8 cellular contexts compared by ENCODE assay signal in genomic region chr15:26260517-26261133, GRCh38.
DNase-seq lines count a peak whose midpoint lies in the region; ATAC-seq and TF ChIP-seq lines count a peak whose summit lies in the region.

No MANE protein-coding gene starts in this region.

- H3K4me3 Mint-ChIP-seq in activated T-cell treated with anti-CD3 and anti-CD28 coated beads, Interleukin-2, amount 50 U/mL, for 4 hours = no peak overlapping the region

- no peaks in the 10 kb centered on the region for H3K79me2 ChIP-seq in hepatocyte

- H3K36me3 Mint-ChIP-seq in activated T-cell treated with anti-CD3 and anti-CD28 coated beads, Interleukin-2, amount 50 U/mL, for 4 hours (ENCODE audit: insufficient read depth) = no peaks in the 10 kb centered on the region

- no peaks in the 10 kb centered on the region for H3K9me3 Mint-ChIP-seq in activated T-cell treated with anti-CD3 and anti-CD28 coated beads, Interleukin-2, amount 50 U/mL, for 4 hours

- no peaks in the 10 kb centered on the region for H3K4me1 Mint-ChIP-seq in activated T-cell treated with anti-CD3 and anti-CD28 coated beads, Interleukin-2, amount 50 U/mL, for 4 hours (ENCODE audit: low read depth)

- peak in 1 of 2 donors; percentile 58 for ATAC-seq in activated T-cell treated with anti-CD3 and anti-CD28 coated beads, Interleukin-2, amount 50 U/mL, for 4 hours
- ATAC-seq in HG03175 (IDR thresholded peaks at IDR 0.05; ENCODE audit: unreplicated experiment) (no peak), GM18517 (IDR thresholded peaks at IDR 0.05; ENCODE audit: unreplicated experiment) (no peak)

- no peaks in the 10 kb centered on the region for H3K4me1 ChIP-seq in hepatocyte (ENCODE audit: insufficient read depth)

- H3K27me3 ChIP-seq in hepatocyte = no peaks in the 10 kb centered on the region

- H3K9me3 ChIP-seq in hepatocyte (ENCODE audit: low read depth) = no peaks in the 10 kb centered on the region

- no peaks in the 10 kb centered on the region for H4K20me1 ChIP-seq in hepatocyte (ENCODE audit: insufficient read depth, poor library complexity, severe bottlenecking)

- no peak overlapping the region for H3K4me2 ChIP-seq in hepatocyte

- WGBS in hepatocyte (ENCODE audit: low lambda C conversion rate, missing lambda C conversion rate) = 47% methylated on average over 17 of the region's 17 CpGs

- H3K27ac ChIP-seq in hepatocyte = no peak overlapping the region

- no peak overlapping the region for H3K4me3 ChIP-seq in hepatocyte

- no peaks in the 10 kb centered on the region for H3K36me3 ChIP-seq in hepatocyte (replicated peaks; ENCODE audit: insufficient read depth, low read depth)

- no peaks in the 10 kb centered on the region for H3K9me2 ChIP-seq in hepatocyte (replicated peaks; ENCODE audit: insufficient read depth)

- peak; percentile 74 for TF ChIP-seq CTCF in hepatocyte (IDR thresholded peaks at IDR 0.05; ENCODE audit: poor library complexity)

- H3K27me3 Mint-ChIP-seq in activated T-cell treated with anti-CD3 and anti-CD28 coated beads, Interleukin-2, amount 50 U/mL, for 4 hours (ENCODE audit: low read depth) = peaks cover 3% of the 10 kb centered on the region

- peak; percentile 23 for DNase-seq in NCI-H2171 treated with DMSO at 0.1 percent for 48 hours (lab: John Stamatoyannopoulos, UW)
- DNase-seq in NCI-H2171 (lab: John Stamatoyannopoulos, UW) = no peak
- DNase-seq in NAMALWA (ENCODE audit: low spot score) = peak; percentile 43
- peak; percentile 9 for DNase-seq in activated T-cell treated with anti-CD3 and anti-CD28 coated beads, Interleukin-2, amount 50 U/mL, for 4 hours
- DNase-seq in hepatocyte (ENCODE audit: low spot score) = peak; percentile 65
- DNase-seq in stimulated activated CD8-positive, alpha-beta memory T cell treated with anti-CD3 and anti-CD28 coated beads, Interleukin-2, amount 100 ng/mL, for 48 hours (ENCODE audit: low read depth in 2 of 2) = peak; percentile 1 to 15

- no peak overlapping the region for H2AFZ ChIP-seq in hepatocyte
